In the genomic region with DNA sequence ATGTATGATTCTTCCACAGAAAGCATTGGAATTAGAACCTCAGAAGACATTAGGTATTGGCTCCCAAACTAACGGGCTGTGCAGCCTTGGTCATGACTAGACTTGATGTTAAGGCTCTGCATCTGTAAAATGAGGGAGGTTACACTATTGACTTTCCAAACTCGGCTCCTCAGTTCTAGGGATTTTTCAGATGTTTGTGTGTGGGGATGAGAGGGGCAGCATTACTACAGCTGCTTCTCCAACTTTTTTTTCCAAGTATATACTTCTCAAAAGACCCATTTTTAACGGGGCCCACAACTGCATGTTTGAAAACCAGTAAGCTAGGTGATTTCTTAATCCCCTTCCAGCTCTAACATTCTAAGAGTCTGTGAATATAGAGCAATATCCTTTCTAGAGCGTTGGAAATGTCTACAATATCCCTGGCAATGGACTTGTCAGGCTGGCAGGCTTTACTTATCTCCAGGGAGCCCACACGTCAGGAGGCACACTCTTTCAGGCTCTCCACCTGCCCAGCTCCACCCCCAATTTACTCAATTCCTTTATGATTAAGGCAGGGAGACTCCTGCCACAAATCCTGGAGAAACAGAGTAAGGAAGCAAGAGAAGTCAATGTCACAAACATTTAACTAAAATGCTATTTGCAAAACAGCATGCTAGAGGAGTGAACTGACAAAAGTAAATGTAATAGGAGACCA, we compare ENCODE assay signal across 8 cellular contexts. TPM values are rescaled to one million over a fixed set of nuclear protein-coding genes. Genes with fewer than 3 reads are reported as not detected.
DNase-seq lines count a peak whose midpoint lies in the region; FAIRE-seq and TF ChIP-seq lines count a peak whose summit lies in the region.

No MANE protein-coding gene starts in this region.

- DNase-seq in AG10803 (ENCODE audit: low read depth) (no peak), LoVo (ENCODE audit: low spot score) (peak; percentile 37), bronchial epithelial cell (ENCODE audit: low read depth) (peak; percentile 53), mesendoderm (peak; percentile 8), vagina (ENCODE audit: extremely low spot score in 2 of 2) (no peak), NCI-H2107 (lab: John Stamatoyannopoulos, UW) (no peak), SW480 (ENCODE audit: low spot score) (no peak), SHP77 treated with DMSO at 0.1 percent for 48 hours (lab: John Stamatoyannopoulos, UW) (no peak)

- H2BK120ac ChIP-seq in mesendoderm (ENCODE audit: low read depth, low read length), result no peak overlapping the region

- no peaks in the 10 kb centered on the region for H3K27me3 ChIP-seq in bronchial epithelial cell (ENCODE audit: control insufficient read depth, insufficient read depth, low read length)
- no peaks in the 10 kb centered on the region for H3K27me3 ChIP-seq in mesendoderm (ENCODE audit: insufficient read depth, low read length, poor library complexity)
- H3K27me3 ChIP-seq in vagina, result no peaks in the 10 kb centered on the region

- no peak overlapping the region for H3K18ac ChIP-seq in mesendoderm (ENCODE audit: low read length)

- H3K4me2 ChIP-seq in mesendoderm (ENCODE audit: low read length), result peak overlapping the region; percentile 99

- peaks cover 13% of the 10 kb centered on the region for H3K36me3 ChIP-seq in bronchial epithelial cell (ENCODE audit: control insufficient read depth, insufficient read depth, low read length)
- H3K36me3 ChIP-seq in mesendoderm (ENCODE audit: control insufficient read depth, insufficient read depth, low read length), result peaks cover 7% of the 10 kb centered on the region
- peaks cover 0 to 26% of the 10 kb centered on the region in 2 donors for H3K36me3 ChIP-seq in vagina

- WGBS in mesendoderm (ENCODE audit: extremely low coverage, insufficient coverage, low lambda C conversion rate), result no CpG with 5 or more reads among the region's 5 CpGs

- no peak overlapping the region for H3K4ac ChIP-seq in mesendoderm (ENCODE audit: low read depth, low read length)

- H3K4me1 ChIP-seq in mesendoderm (ENCODE audit: control insufficient read depth, low read depth, low read length), result peaks cover 6% of the 10 kb centered on the region
- H3K4me1 ChIP-seq in vagina, result peaks cover 28% of the 10 kb centered on the region

- H4K8ac ChIP-seq in mesendoderm (ENCODE audit: low read depth, low read length), result peak overlapping the region; percentile 78

- H3K27ac ChIP-seq in mesendoderm (ENCODE audit: low read depth, low read length) (peak overlapping the region; percentile 70), vagina (peak overlapping the region; percentile 93)

- H3K9ac ChIP-seq in mesendoderm (ENCODE audit: low read length), result peak overlapping the region; percentile 99

- H3K79me2 ChIP-seq in mesendoderm (ENCODE audit: control insufficient read depth, insufficient read depth, low read length), result no peaks in the 10 kb centered on the region

- no peak overlapping the region for H3K23ac ChIP-seq in mesendoderm (ENCODE audit: low read length)

- peaks cover 6% of the 10 kb centered on the region for H3K79me1 ChIP-seq in mesendoderm (ENCODE audit: low read length)

- no peaks in the 10 kb centered on the region for H3K9me3 ChIP-seq in vagina

- no peak for FAIRE-seq in bronchial epithelial cell (lab: Jason Lieb, UNC)

- H2AK5ac ChIP-seq in mesendoderm (ENCODE audit: low read length), result peak overlapping the region; percentile 88

- intact Hi-C loops in vagina (cut with DNase I), result no loop called here

- peak overlapping the region; percentile 91 for H4K5ac ChIP-seq in mesendoderm (ENCODE audit: low read length)

- no peak for TF ChIP-seq POLR2A in vagina (IDR thresholded peaks at IDR 0.05)

- H2BK15ac ChIP-seq in mesendoderm (replicated peaks; ENCODE audit: low read depth), result no peak overlapping the region

- peak overlapping the region; percentile 78 for H2BK5ac ChIP-seq in mesendoderm (ENCODE audit: low read length)

- H3K56ac ChIP-seq in mesendoderm (ENCODE audit: low read length), result peak overlapping the region; percentile 99

- H3K4me3 ChIP-seq in AG10803 (ENCODE audit: low read length), result peak overlapping the region; percentile 98
- peak overlapping the region; percentile 90 for H3K4me3 ChIP-seq in bronchial epithelial cell (ENCODE audit: low read depth, low read length)
- peak overlapping the region; percentile 97 for H3K4me3 ChIP-seq in mesendoderm (ENCODE audit: low read length)
- peak overlapping the region; percentile 70 to 90 for H3K4me3 ChIP-seq in vagina

- no peak for TF ChIP-seq CTCF in AG10803 (conservative IDR thresholded peaks at IDR 0.05; ENCODE audit: low read length)
- TF ChIP-seq CTCF in bronchial epithelial cell (IDR thresholded peaks at IDR 0.05; ENCODE audit: insufficient read depth, low read length, severe bottlenecking), result no peak
- TF ChIP-seq CTCF in vagina (IDR thresholded peaks at IDR 0.05), result no peak

RNA-seq across cellular contexts. Expression of a gene that starts 0.8 kb away (rescaled TPM):
- 43.3 and 55.3 TPM in 2 replicates for total RNA-seq in bronchial epithelial cell
- polyA plus RNA-seq in mesendoderm (2013, experiment 1 of 2), result 84.5 TPM
- polyA plus RNA-seq in mesendoderm (2013, experiment 2 of 2), result 84.1 TPM
- 55.7 TPM for total RNA-seq in vagina

RNA-seq across cellular contexts. Expression of a gene that starts 15.5 kb away (rescaled TPM):
- total RNA-seq in bronchial epithelial cell (0.51 and 1.8 TPM in 2 replicates), vagina (3.2 TPM)
- 0.15 TPM for polyA plus RNA-seq in mesendoderm (2013, experiment 1 of 2)
- polyA plus RNA-seq in mesendoderm (2013, experiment 2 of 2), result 0.11 TPM

RNA-seq across cellular contexts. Expression of a gene that starts 32.8 kb away (rescaled TPM):
- total RNA-seq in bronchial epithelial cell (19.2 and 20.9 TPM in 2 replicates), vagina (67.5 TPM)
- 75.2 TPM for polyA plus RNA-seq in mesendoderm (2013, experiment 1 of 2)
- polyA plus RNA-seq in mesendoderm (2013, experiment 2 of 2), result 68.8 TPM

RNA-seq across cellular contexts. Expression of a gene that starts 41.5 kb away (rescaled TPM):
- total RNA-seq in bronchial epithelial cell, result not detected in 2 replicates
- polyA plus RNA-seq in mesendoderm (2013, experiment 1 of 2), result 0.72 TPM
- 0.59 TPM for polyA plus RNA-seq in mesendoderm (2013, experiment 2 of 2)
- total RNA-seq in vagina, result 2.5 TPM

RNA-seq across cellular contexts. Expression of a gene that starts 46.4 kb away (rescaled TPM):
- total RNA-seq in bronchial epithelial cell (29.7 and 32.4 TPM in 2 replicates), vagina (37.1 TPM)
- 44.6 TPM for polyA plus RNA-seq in mesendoderm (2013, experiment 1 of 2)
- 45.3 TPM for polyA plus RNA-seq in mesendoderm (2013, experiment 2 of 2)

Comparison
In these comparisons a context has a peak if more than half of its experiments do, and no peak if none do; other contexts are left out.
1. DNase-seq: peak in LoVo (single experiment), bronchial epithelial cell (single experiment) and mesendoderm (single experiment); none in AG10803 (single experiment), vagina (0 of 2), NCI-H2107 (single experiment), SW480 (single experiment) and SHP77 treated with DMSO at 0.1 percent for 48 hours (single experiment).
2. Peak in every context shown above with its lines, with median percentiles within 50 percentile points of each other: H3K4me3 ChIP-seq.